ENCODE assay signal across 1 cellular context in genomic region chr14:24232645-24233537, GRCh38.
A peak's percentile ranks its signal among the peaks of the same experiment; 100 is the strongest.
TF ChIP-seq lines count a peak whose summit lies in the region.

Gene GMPR2, plus strand, starts transcription at chr14:24232929. Its CDS starts 325 bp downstream, at chr14:24233254.

TF ChIP-seq in GM12878, 131 proteins besides CTCF, POLR2A, EP300 and RAD21 (continued from another document):
- TF ChIP-seq NKRF (conservative IDR thresholded peaks at IDR 0.05) (peak; percentile 80), ETV6 (conservative IDR thresholded peaks at IDR 0.05 in 1 of 2, IDR thresholded peaks at IDR 0.05 in 1 of 2; ENCODE audit: borderline replicate concordance in 1 of 2, low read depth in 1 of 2) (0 out of 4 replicates have a peak, but pooled peaks of 1 of the 2 experiments have one; percentile 17), KLF5 (IDR thresholded peaks at IDR 0.05; ENCODE audit: partially characterized antibody) (peak; percentile 77), PRDM15 (CRISPR knock-in tag; IDR thresholded peaks at IDR 0.05) (no peak), RFX5 (IDR thresholded peaks at IDR 0.05; ENCODE audit: low read depth, low read length) (peak; percentile 79), SPI1 (IDR thresholded peaks at IDR 0.05; ENCODE audit: borderline replicate concordance, insufficient read depth, low read depth, low read length) (peak; percentile 67; the same call in 1 of the 2 replicates), RUNX3 (IDR thresholded peaks at IDR 0.05; ENCODE audit: low read length) (0 out of 2 replicates have a peak, but pooled peaks have one; percentile 16), MXI1 (IDR thresholded peaks at IDR 0.05; ENCODE audit: low read depth, low read length) (no peak; the same call in 1 of the 2 replicates), BMI1 (IDR thresholded peaks at IDR 0.05; ENCODE audit: borderline replicate concordance) (0 out of 2 replicates have a peak, but pooled peaks have one; percentile 22), MYB (IDR thresholded peaks at IDR 0.05; ENCODE audit: borderline replicate concordance, low read depth, low read length) (0 out of 2 replicates have a peak, but pooled peaks have one; percentile 4), HDGF (IDR thresholded peaks at IDR 0.05) (peak; percentile 25; the same call in 1 of the 2 replicates), E2F8 (IDR thresholded peaks at IDR 0.05; ENCODE audit: low read depth, partially characterized antibody) (peak; percentile 55), GABPA (IDR thresholded peaks at IDR 0.05; ENCODE audit: low read depth) (peak; percentile 88), CHD2 (IDR thresholded peaks at IDR 0.05; ENCODE audit: borderline replicate concordance, low read depth, low read length) (0 out of 2 replicates have a peak, but pooled peaks have one; percentile 53), IKZF2 (IDR thresholded peaks at IDR 0.05) (peak; percentile 26 to 36; a peak in 3 of 4 replicates), ZBTB4 (CRISPR knock-in tag; IDR thresholded peaks at IDR 0.05) (no peak), IRF3 (IDR thresholded peaks at IDR 0.05) (peak; percentile 42; the same call in 1 of the 2 replicates), YY1 (IDR thresholded peaks at IDR 0.05; ENCODE audit: low read depth, low read length) (peak; percentile 2; the same call in 1 of the 2 replicates)
